8 cellular contexts compared by ENCODE assay signal in the genomic region with DNA sequence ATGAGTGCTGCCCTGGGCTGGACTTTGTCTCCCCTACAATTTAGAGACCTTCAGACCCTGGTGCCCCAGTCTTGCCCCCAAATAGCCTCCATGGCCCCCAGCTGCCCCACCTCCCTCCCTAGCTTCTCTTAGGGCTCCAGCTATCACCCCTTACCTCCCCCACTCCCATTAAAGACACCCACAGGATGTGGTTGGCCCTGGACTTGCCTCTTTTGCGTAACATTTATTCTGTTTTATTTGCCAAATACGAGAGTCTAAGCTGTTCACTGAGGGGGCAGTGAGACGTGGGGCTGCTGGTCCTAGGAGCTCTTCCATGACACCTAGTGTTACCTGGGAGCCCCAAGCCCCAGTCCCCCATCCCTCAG. TPM values are rescaled to one million over a fixed set of nuclear protein-coding genes. Genes with fewer than 3 reads are reported as not detected.
DNase-seq lines count a peak whose midpoint lies in the region; ATAC-seq, FAIRE-seq and TF ChIP-seq lines count a peak whose summit lies in the region.

No MANE protein-coding gene starts in this region.

- peaks cover 31% of the 10 kb centered on the region for H3K4me1 Mint-ChIP-seq in activated naive CD8-positive, alpha-beta T cell (ENCODE audit: low read depth)

- peak overlapping the region; percentile 83 for H3K4me3 ChIP-seq in lower lobe of right lung
- peak overlapping the region; percentile 35 to 36 for H3K4me3 ChIP-seq in vagina

- peaks cover 61% of the 10 kb centered on the region for H3K36me3 ChIP-seq in lower lobe of right lung
- peaks cover 3 to 38% of the 10 kb centered on the region in 2 donors for H3K36me3 ChIP-seq in vagina

- peak overlapping the region; percentile 99 for H3K4me3 Mint-ChIP-seq in activated naive CD8-positive, alpha-beta T cell

- TF ChIP-seq POLR2A in vagina (IDR thresholded peaks at IDR 0.05): no peak

- H3K4me1 ChIP-seq in lower lobe of right lung (peaks cover 76% of the 10 kb centered on the region), vagina (peaks cover 60% of the 10 kb centered on the region)

- FAIRE-seq in HTR-8/SVneo (lab: Jason Lieb, UNC): no peak

- H3K27ac ChIP-seq in C4-2B: peak overlapping the region; percentile 87
- H3K27ac ChIP-seq in lower lobe of right lung: peak overlapping the region; percentile 96
- peak overlapping the region; percentile 98 for H3K27ac ChIP-seq in vagina

- peaks cover 22% of the 10 kb centered on the region for H3K36me3 Mint-ChIP-seq in activated naive CD8-positive, alpha-beta T cell

- H3K27me3 ChIP-seq in lower lobe of right lung (ENCODE audit: low read depth) (no peaks in the 10 kb centered on the region), vagina (no peaks in the 10 kb centered on the region)

- no peak for ATAC-seq in lower lobe of right lung
- ATAC-seq in GM21528 (IDR thresholded peaks at IDR 0.05; ENCODE audit: low FRiP score, unreplicated experiment): no peak
- ATAC-seq in HG02938 (IDR thresholded peaks at IDR 0.05; ENCODE audit: unreplicated experiment): no peak

- peak overlapping the region; percentile 98 for H3K27ac Mint-ChIP-seq in activated naive CD8-positive, alpha-beta T cell

- H3K9me3 ChIP-seq in lower lobe of right lung: no peaks in the 10 kb centered on the region
- H3K9me3 ChIP-seq in vagina: no peaks in the 10 kb centered on the region

- intact Hi-C loops in lower lobe of right lung (cut with DNase I): no loop called here
- intact Hi-C loops in vagina (cut with DNase I): no loop called here

- no peak for TF ChIP-seq CTCF in C4-2B (conservative IDR thresholded peaks at IDR 0.05)
- no peak for TF ChIP-seq CTCF in lower lobe of right lung (IDR thresholded peaks at IDR 0.05)
- TF ChIP-seq CTCF in vagina (IDR thresholded peaks at IDR 0.05): no peak

- H3K9me3 Mint-ChIP-seq in activated naive CD8-positive, alpha-beta T cell (ENCODE audit: low read depth): no peaks in the 10 kb centered on the region

- DNase-seq in M059J (ENCODE audit: low read depth): peak; percentile 74
- DNase-seq in lower lobe of right lung: no peak
- no peak for DNase-seq in vagina (ENCODE audit: extremely low spot score in 2 of 2)
- DNase-seq in HTR-8/SVneo (ENCODE audit: insufficient read length, low spot score): no peak

- no peaks in the 10 kb centered on the region for H3K27me3 Mint-ChIP-seq in activated naive CD8-positive, alpha-beta T cell

RNA-seq across cellular contexts. Expression of a gene that starts 4.5 kb away (rescaled TPM):
- total RNA-seq in M059J (2014; rRNA removed; shearing (Covaris generic)): 4.5 and 8.6 TPM in 2 replicates
- total RNA-seq in lower lobe of right lung (12.8 TPM), vagina (51.6 TPM)

RNA-seq across cellular contexts. Expression of a gene that starts 35.7 kb away (rescaled TPM):
- 112 and 148 TPM in 2 replicates for total RNA-seq in M059J (2014; rRNA removed; shearing (Covaris generic))
- total RNA-seq in lower lobe of right lung (59.5 TPM), vagina (54.5 TPM)
